ENCODE assay signal across 23 cellular contexts in the genomic region with DNA sequence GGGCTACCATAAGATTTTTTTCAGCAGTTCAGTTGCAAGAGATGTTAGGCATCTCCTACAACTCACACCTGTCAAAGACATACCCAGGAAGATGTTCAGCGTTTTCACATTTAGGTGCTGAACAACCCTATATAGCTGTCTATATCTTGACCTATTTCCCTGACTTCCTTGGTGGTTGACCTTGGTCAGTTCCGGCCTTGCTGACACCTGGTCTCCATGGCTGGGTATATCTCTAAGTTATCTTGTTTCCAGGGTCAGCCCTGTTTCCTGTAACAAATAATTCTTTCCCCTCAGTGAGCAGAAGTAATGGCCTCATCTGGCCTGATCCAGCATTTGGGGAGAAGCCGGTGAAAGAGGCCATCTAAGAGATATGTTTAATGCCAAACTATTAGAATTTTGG. TPM values are rescaled to one million over a fixed set of nuclear protein-coding genes. Genes with fewer than 3 reads are reported as not detected.
DNase-seq lines count a peak whose midpoint lies in the region; ATAC-seq and TF ChIP-seq lines count a peak whose summit lies in the region.
"Had no signal": no experiment of that assay in that cellular context is flagged by ENCODE, and none has a peak within 500 bp of the region (broad histone marks: within the 10 kb centered on the region; RNA-seq: fewer than 3 reads in every experiment).

No MANE protein-coding gene starts in this region.

- H4K20me1 ChIP-seq in OCI-LY7 (ENCODE audit: insufficient read depth, low read length), result peaks cover 15% of the 10 kb centered on the region

- no peak overlapping the region for H2AFZ ChIP-seq in OCI-LY7 (ENCODE audit: low read length)
- H2AFZ ChIP-seq: GM23248 had no signal

- no peak overlapping the region for H3K4me3 Mint-ChIP-seq in CD8-positive, alpha-beta T cell
- peak overlapping the region in 4 of 5 donors; percentile 87 to 99 (median 94) for H3K4me3 Mint-ChIP-seq in immature natural killer cell

- POLR2A ChIA-PET in CD8-positive, alpha-beta T cell (lab: Charles Lee), result no interaction called here
- POLR2A ChIA-PET in OCI-LY7 (lab: Charles Lee), result no interaction called here

- H3K27ac ChIP-seq in CD8-positive, alpha-beta T cell (ENCODE audit: low read depth, low read length), result no peak overlapping the region
- H3K27ac ChIP-seq in OCI-LY7 (ENCODE audit: low read depth, low read length, poor library complexity, severe bottlenecking) (peak overlapping the region; percentile 98), spleen (peak overlapping the region in 5 of 8 donors; percentile 42 to 100 (median 99))
- H3K27ac ChIP-seq: GM23248, HL-60, thoracic aorta, VCaP had no signal

- no TSS peak for BruUV-seq in OCI-LY7 (replicated peaks; lab: Mats Ljungman, UMichigan)

- H3K9me2 ChIP-seq in OCI-LY7 (ENCODE audit: insufficient read depth, low read length), result no peaks in the 10 kb centered on the region

- in situ Hi-C loops in GM13977 (cut with MboI; ENCODE audit: low pct_unique_long_range_greater_than_20kb, low sequenced_read_pairs, unreplicated experiment), result no loop called here

- intact Hi-C loops in CD8-positive, alpha-beta T cell (cut with DNase I, micrococcal nuclease), result no loop called here
- intact Hi-C loops in OCI-LY7 (cut with micrococcal nuclease; ENCODE audit: unreplicated experiment) (no loop called here), spleen (cut with DNase I; ENCODE audit: low total_unique reads) (no loop called here), head of caudate nucleus (cut with DNase I) (no loop called here)

- peak overlapping the region; percentile 97 for H3K27ac Mint-ChIP-seq in CD8-positive, alpha-beta T cell
- peak overlapping the region; percentile 99 to 100 (median 100) for H3K27ac Mint-ChIP-seq in immature natural killer cell

- CTCF ChIA-PET in CD8-positive, alpha-beta T cell (lab: Charles Lee), result no interaction called here
- CTCF ChIA-PET in OCI-LY7 (lab: Charles Lee; ENCODE audit: unreplicated experiment), result no interaction called here

- H3K27me3 Mint-ChIP-seq in CD8-positive, alpha-beta T cell (ENCODE audit: low read depth), result no peaks in the 10 kb centered on the region
- H3K27me3 Mint-ChIP-seq in immature natural killer cell (ENCODE audit: low read depth in 3 of 3), result peaks cover 29 to 43% (median 36%) of the 10 kb centered on the region in 3 donors
- H3K27me3 Mint-ChIP-seq: activated CD8-positive, alpha-beta T cell treated with anti-CD3 and anti-CD28 coated beads for 36 hours; activated naive CD8-positive, alpha-beta T cell treated with anti-CD3 and anti-CD28 coated beads, Interleukin-2, amount 10 ng/mL, durations not matched to agents 7 days and 5 days had no signal

- ATAC-seq in CD8-positive, alpha-beta T cell, result no peak
- ATAC-seq: activated CD8-positive, alpha-beta T cell treated with anti-CD3 and anti-CD28 coated beads for 36 hours had no signal

- no peaks in the 10 kb centered on the region for H3K27me3 ChIP-seq in CD8-positive, alpha-beta T cell (ENCODE audit: insufficient read depth, low read length)
- no peaks in the 10 kb centered on the region for H3K27me3 ChIP-seq in spleen (replicated peaks in 1 of 7)

- no peaks in the 10 kb centered on the region for H3K9me3 Mint-ChIP-seq in CD8-positive, alpha-beta T cell
- no peaks in the 10 kb centered on the region for H3K9me3 Mint-ChIP-seq in immature natural killer cell
- H3K9me3 Mint-ChIP-seq: activated CD8-positive, alpha-beta T cell treated with anti-CD3 and anti-CD28 coated beads for 36 hours had no signal

- H3K9me3 ChIP-seq in CD8-positive, alpha-beta T cell (ENCODE audit: low read length), result no peaks in the 10 kb centered on the region
- H3K9me3 ChIP-seq in OCI-LY7 (ENCODE audit: low read length), result no peaks in the 10 kb centered on the region
- no peaks in the 10 kb centered on the region for H3K9me3 ChIP-seq in spleen
- H3K9me3 ChIP-seq: thoracic aorta had no signal

- DNase-seq in CD8-positive, alpha-beta T cell, result no peak
- no peak for DNase-seq in OCI-LY7 (ENCODE audit: low spot score)
- DNase-seq in immature natural killer cell, result peak in 1 of 3 donors; percentile 41
- no peak for DNase-seq in spleen
- DNase-seq in T1000 (lab: John Stamatoyannopoulos, UW), result no peak
- DNase-seq in head of caudate nucleus, result no peak
- DNase-seq in GM13977 (ENCODE audit: low spot score), result no peak
- DNase-seq in NCI-H2107 (lab: John Stamatoyannopoulos, UW), result no peak
- DNase-seq: activated CD8-positive, alpha-beta T cell treated with anti-CD3 and anti-CD28 coated beads for 36 hours; activated naive CD8-positive, alpha-beta T cell treated with anti-CD3 and anti-CD28 coated beads, Interleukin-2, amount 10 ng/mL, durations not matched to agents 7 days and 5 days; activated T-cell treated with anti-CD3 and anti-CD28 coated beads, Interleukin-2, amount 50 U/mL, for 1 hour; Calu3; IMR-90; mesenchymal stem cell; NCI-H2081; NCI-H526; SHP77; stimulated activated CD4-positive, alpha-beta T cell treated with anti-CD3 and anti-CD28 coated beads, Interleukin-12 subunit alpha, Interleukin-12 subunit beta, amount 100 ng/mL, for 4 hours had no signal

- peaks cover 23% of the 10 kb centered on the region for H3K36me3 Mint-ChIP-seq in CD8-positive, alpha-beta T cell
- H3K36me3 Mint-ChIP-seq in immature natural killer cell, result peaks cover 10 to 14% (median 14%) of the 10 kb centered on the region in 3 donors

- peaks cover 51% of the 10 kb centered on the region for H3K4me1 Mint-ChIP-seq in CD8-positive, alpha-beta T cell (ENCODE audit: low read depth)
- H3K4me1 Mint-ChIP-seq in immature natural killer cell, result peaks cover 55 to 74% of the 10 kb centered on the region in 2 donors

- TF ChIP-seq POLR2A in spleen (IDR thresholded peaks at IDR 0.05), result no peak

- 70 to 86% (median 77%) methylated on average over 3 of the region's 3 CpGs for WGBS in spleen, 5 donors

- H3K79me2 ChIP-seq in OCI-LY7 (ENCODE audit: insufficient read depth, low read depth, low read length), result peaks cover 54% of the 10 kb centered on the region

- no peak for TF ChIP-seq CTCF in CD8-positive, alpha-beta T cell (IDR thresholded peaks at IDR 0.05)
- TF ChIP-seq CTCF in OCI-LY7 (conservative IDR thresholded peaks at IDR 0.05; ENCODE audit: low read length), result no peak
- no peak for TF ChIP-seq CTCF in spleen (IDR thresholded peaks at IDR 0.05 in 8 of 11, conservative IDR thresholded peaks at IDR 0.05 in 3 of 11)
- TF ChIP-seq CTCF in GM13977 (IDR thresholded peaks at IDR 0.05; ENCODE audit: extremely low read depth, insufficient read depth, missing control alignments), result no peak

- no peak overlapping the region for H3K4me3 ChIP-seq in CD8-positive, alpha-beta T cell (ENCODE audit: low read depth, low read length)
- H3K4me3 ChIP-seq in OCI-LY7 (ENCODE audit: low read depth, low read length, poor library complexity, severe bottlenecking) (peak overlapping the region; percentile 96), spleen (no peak overlapping the region)
- H3K4me3 ChIP-seq: GM23248, thoracic aorta had no signal

- peak overlapping the region; percentile 96 for H3K4me2 ChIP-seq in OCI-LY7 (ENCODE audit: low read length)

- peaks cover 33% of the 10 kb centered on the region for H3K4me1 ChIP-seq in CD8-positive, alpha-beta T cell (ENCODE audit: insufficient read depth, low read length)
- H3K4me1 ChIP-seq in OCI-LY7 (ENCODE audit: insufficient read depth, low read length, poor library complexity, severe bottlenecking) (peaks cover 66% of the 10 kb centered on the region), spleen (peaks cover 23 to 82% (median 68%) of the 10 kb centered on the region in 6 donors)

- peaks cover 13% of the 10 kb centered on the region for H3K36me3 ChIP-seq in CD8-positive, alpha-beta T cell (ENCODE audit: insufficient read depth, low read length)
- peaks cover 25% of the 10 kb centered on the region for H3K36me3 ChIP-seq in OCI-LY7 (ENCODE audit: insufficient read depth, low read length)
- peaks cover 0 to 13% (median 10%) of the 10 kb centered on the region in 6 donors for H3K36me3 ChIP-seq in spleen

RNA-seq across cellular contexts. Expression of a gene that starts 2.4 kb away (rescaled TPM):
- 100 to 1,000 TPM; 751 to 765 TPM for total RNA-seq in CD8-positive, alpha-beta T cell
- total RNA-seq in OCI-LY7 (2014; rRNA removed; shearing (Covaris generic)), result 146 and 156 TPM in 2 replicates
- total RNA-seq in OCI-LY7 (2022) (99.5 and 102 TPM in 2 replicates), spleen (100 to 1,000 TPM; 104 to 186 (median 153) TPM)
- polyA plus RNA-seq in immature natural killer cell (100 to 1,000 TPM; 112 to 147 (median 127) TPM), spleen (10 to 100 TPM; 55.5 to 93.1 (median 69.3) TPM)

RNA-seq across cellular contexts. Expression of a gene that starts 48.0 kb away (rescaled TPM):
- total RNA-seq in CD8-positive, alpha-beta T cell, result not detected
- 0.05 TPM in 1 of 2 replicates, not detected in the other for total RNA-seq in OCI-LY7 (2014; rRNA removed; shearing (Covaris generic))
- total RNA-seq in OCI-LY7 (2022), result not detected in 2 replicates
- not detected for polyA plus RNA-seq in immature natural killer cell
- total RNA-seq in spleen, result 10 to 100 TPM; 11.6 to 30.0 (median 21.1) TPM
- 1 to 10 TPM; 4.5 to 8.4 (median 4.9) TPM for polyA plus RNA-seq in spleen
- total RNA-seq: activated naive CD8-positive, alpha-beta T cell treated with anti-CD3 and anti-CD28 coated beads, Interleukin-2, amount 10 ng/mL, durations not matched to agents 7 days and 5 days; Calu3; G401 had no signal

Comparison
In these comparisons a context has a peak if more than half of its experiments do, and no peak if none do; other contexts are left out.
1. RNA of a gene that starts 2.4 kb away (total RNA-seq): 751 to 765 TPM in CD8-positive, alpha-beta T cell; 99.5 to 156 TPM in OCI-LY7 and 104 to 186 TPM in spleen; every median in the first group is over 4 times any median in the second.
2. RNA of a gene that starts 48.0 kb away (total RNA-seq): 11.6 to 30.0 TPM in spleen; 0.05 TPM in OCI-LY7 and not detected in CD8-positive, alpha-beta T cell; every median in the first group is over 10 times any median in the second.